In genomic region chr1:48471103-48471502, GRCh38 we compare ENCODE assay signal across 8 cellular contexts. TPM values are rescaled to one million over a fixed set of nuclear protein-coding genes. Genes with fewer than 3 reads are reported as not detected.
DNase-seq lines count a peak whose midpoint lies in the region; FAIRE-seq and TF ChIP-seq lines count a peak whose summit lies in the region.

No MANE protein-coding gene starts in this region.

- peaks cover 25% of the 10 kb centered on the region for H3K27me3 Mint-ChIP-seq in activated T-helper 2 cell treated with anti-CD3 and anti-CD28 coated beads, Interferon-gamma antibody, Interleukin-2, Interleukin-4, amounts not matched to agents 10 μg/mL and 5 μg/mL and 100 μg/mL, durations not matched to agents 14 hours and 24 hours and 36 hours (ENCODE audit: low read depth)

- no peak for TF ChIP-seq POLR2A in GM12891 (IDR thresholded peaks at IDR 0.05; ENCODE audit: low read depth, low read length)

- TF ChIP-seq CTCF in right atrium auricular region (IDR thresholded peaks at IDR 0.05): no peak

- H3K27ac ChIP-seq in right atrium auricular region: peak overlapping the region; percentile 91 to 94

- no peaks in the 10 kb centered on the region for H3K36me3 Mint-ChIP-seq in activated T-helper 2 cell treated with anti-CD3 and anti-CD28 coated beads, Interferon-gamma antibody, Interleukin-2, Interleukin-4, amounts not matched to agents 10 μg/mL and 5 μg/mL and 100 μg/mL, durations not matched to agents 14 hours and 24 hours and 36 hours (ENCODE audit: low read depth)

- H3K36me3 ChIP-seq in ES-I3 (ENCODE audit: insufficient read depth, low read length) (no peaks in the 10 kb centered on the region), right atrium auricular region (no peaks in the 10 kb centered on the region)

- H3K4me1 Mint-ChIP-seq in activated T-helper 2 cell treated with anti-CD3 and anti-CD28 coated beads, Interferon-gamma antibody, Interleukin-2, Interleukin-4, amounts not matched to agents 10 μg/mL and 5 μg/mL and 100 μg/mL, durations not matched to agents 14 hours and 24 hours and 36 hours (ENCODE audit: low read depth): peaks cover 14% of the 10 kb centered on the region

- no peaks in the 10 kb centered on the region for H3K9me3 Mint-ChIP-seq in activated T-helper 2 cell treated with anti-CD3 and anti-CD28 coated beads, Interferon-gamma antibody, Interleukin-2, Interleukin-4, amounts not matched to agents 10 μg/mL and 5 μg/mL and 100 μg/mL, durations not matched to agents 14 hours and 24 hours and 36 hours

- DNase-seq in activated T-helper 2 cell treated with anti-CD3 and anti-CD28 coated beads, Interferon-gamma antibody, Interleukin-2, Interleukin-4, amounts not matched to agents 10 μg/mL and 5 μg/mL and 100 μg/mL, durations not matched to agents 14 hours and 24 hours and 36 hours (ENCODE audit: low spot score): no peak
- DNase-seq in right atrium auricular region (ENCODE audit: low spot score) (no peak), retina (peak; percentile 50), NCI-H146 treated with DMSO at 0.1 percent for 48 hours (lab: John Stamatoyannopoulos, UW; ENCODE audit: unreplicated experiment) (no peak), NCI-H446 treated with DMSO at 0.1 percent for 48 hours (lab: John Stamatoyannopoulos, UW) (no peak), GM12891 (ENCODE audit: insufficient read length, low spot score) (no peak), kidney glomerular epithelial cell (lab: John Stamatoyannopoulos, UW) (no peak)

- intact Hi-C loops in activated T-helper 2 cell treated with anti-CD3 and anti-CD28 coated beads, Interferon-gamma antibody, Interleukin-2, Interleukin-4, amounts not matched to agents 10 μg/mL and 5 μg/mL and 100 μg/mL, durations not matched to agents 14 hours and 24 hours and 36 hours (cut with micrococcal nuclease): no loop called here

- no peaks in the 10 kb centered on the region for H3K27me3 ChIP-seq in right atrium auricular region

- H3K4me1 ChIP-seq in ES-I3 (ENCODE audit: insufficient read depth, low read length): no peaks in the 10 kb centered on the region; the same call in 1 of the 2 replicates
- H3K4me1 ChIP-seq in right atrium auricular region: peaks cover 0 to 31% of the 10 kb centered on the region in 2 donors

- peak overlapping the region; percentile 61 for H3K9ac ChIP-seq in ES-I3 (ENCODE audit: low read depth, low read length)

- H3K4me3 Mint-ChIP-seq in activated T-helper 2 cell treated with anti-CD3 and anti-CD28 coated beads, Interferon-gamma antibody, Interleukin-2, Interleukin-4, amounts not matched to agents 10 μg/mL and 5 μg/mL and 100 μg/mL, durations not matched to agents 14 hours and 24 hours and 36 hours (ENCODE audit: low read depth): peak overlapping the region; percentile 80

- H3K4me3 ChIP-seq in right atrium auricular region: peak overlapping the region; percentile 89 to 91

- no peak overlapping the region for H3K27ac Mint-ChIP-seq in activated T-helper 2 cell treated with anti-CD3 and anti-CD28 coated beads, Interferon-gamma antibody, Interleukin-2, Interleukin-4, amounts not matched to agents 10 μg/mL and 5 μg/mL and 100 μg/mL, durations not matched to agents 14 hours and 24 hours and 36 hours

- 0 out of 2 replicates have a peak, but pooled peaks cover 5% of the 10 kb centered on the region for H3K9me3 ChIP-seq in ES-I3 (ENCODE audit: control insufficient read depth, insufficient read depth, low read length)
- no peaks in the 10 kb centered on the region for H3K9me3 ChIP-seq in right atrium auricular region

- no peak for FAIRE-seq in GM12891 (lab: Jason Lieb, UNC)

TF ChIP-seq in GM12891, 5 proteins besides CTCF, POLR2A, EP300 and RAD21:
- TF ChIP-seq PAX5 (IDR thresholded peaks at IDR 0.05; ENCODE audit: insufficient read depth, low read length, severe bottlenecking): no peak
- no peak for TF ChIP-seq TAF1 (IDR thresholded peaks at IDR 0.05; ENCODE audit: low read depth, low read length)
- no peak for TF ChIP-seq POLR2AphosphoS5 (IDR thresholded peaks at IDR 0.05; ENCODE audit: low read depth, low read length)
- no peak for TF ChIP-seq SPI1 (IDR thresholded peaks at IDR 0.05; ENCODE audit: low read depth, low read length)
- TF ChIP-seq POU2F2 (IDR thresholded peaks at IDR 0.05; ENCODE audit: low read depth, low read length): no peak

RNA-seq across cellular contexts. Expression of gene SPATA6, which starts 0.9 kb away (rescaled TPM):
- 1.2 and 1.4 TPM in 2 replicates for total RNA-seq in activated T-helper 2 cell treated with anti-CD3 and anti-CD28 coated beads, Interferon-gamma antibody, Interleukin-2, Interleukin-4, amounts not matched to agents 10 μg/mL and 5 μg/mL and 100 μg/mL, durations not matched to agents 14 hours and 24 hours and 36 hours
- total RNA-seq in right atrium auricular region: 1 to 10 TPM; 4.5 to 6.2 TPM
- polyA plus RNA-seq in GM12891 (2012; ENCODE audit: low read depth, missing spikeins): not detected
